Comparison of ENCODE assay signal across 1 cellular context in genomic region chr1:149927535-149928387, GRCh38.
TF ChIP-seq lines count a peak whose summit lies in the region.

Gene SF3B4 (minus strand): TSS chr1:149927803. CDS start chr1:149927759, 44 bp downstream.

TF ChIP-seq in WTC11, 78 proteins besides CTCF, POLR2A, EP300 and RAD21 (continued from another document):
- no peak for TF ChIP-seq AR (CRISPR knock-in tag; IDR thresholded peaks at IDR 0.05)
- TF ChIP-seq ZNF416 (CRISPR knock-in tag; IDR thresholded peaks at IDR 0.05), result no peak
- TF ChIP-seq ZNF263 (CRISPR knock-in tag; IDR thresholded peaks at IDR 0.05; ENCODE audit: low read depth), result no peak
- TF ChIP-seq STAT6 (CRISPR knock-in tag; conservative IDR thresholded peaks at IDR 0.05; ENCODE audit: low read depth), result no peak
- no peak for TF ChIP-seq KAT7 (CRISPR knock-in tag; IDR thresholded peaks at IDR 0.05; ENCODE audit: borderline replicate concordance)
- TF ChIP-seq SMAD4 (CRISPR knock-in tag; IDR thresholded peaks at IDR 0.05), result no peak
- TF ChIP-seq ZMAT4 (CRISPR knock-in tag; IDR thresholded peaks at IDR 0.05), result no peak
- no peak for TF ChIP-seq ZNF425 (CRISPR knock-in tag; conservative IDR thresholded peaks at IDR 0.05)
- TF ChIP-seq NFE2L1 (CRISPR knock-in tag; IDR thresholded peaks at IDR 0.05), result peak; percentile 61; the same call in 1 of the 2 replicates
- no peak for TF ChIP-seq ELF4 (CRISPR knock-in tag; IDR thresholded peaks at IDR 0.05; ENCODE audit: low read depth)
- no peak for TF ChIP-seq TEAD4 (CRISPR knock-in tag; IDR thresholded peaks at IDR 0.05)
- no peak for TF ChIP-seq USF1 (CRISPR knock-in tag; IDR thresholded peaks at IDR 0.05)
- TF ChIP-seq FOXP4 (CRISPR knock-in tag; IDR thresholded peaks at IDR 0.05), result peak; percentile 50; the same call in 1 of the 2 replicates
- peak; percentile 79; the same call in 1 of the 2 replicates for TF ChIP-seq HMGXB4 (CRISPR knock-in tag; IDR thresholded peaks at IDR 0.05)
- TF ChIP-seq PREB (CRISPR knock-in tag; IDR thresholded peaks at IDR 0.05; ENCODE audit: borderline replicate concordance), result no peak
- peak; percentile 75 for TF ChIP-seq CREM (CRISPR knock-in tag; IDR thresholded peaks at IDR 0.05)
- no peak for TF ChIP-seq TCF7 (CRISPR knock-in tag; IDR thresholded peaks at IDR 0.05; ENCODE audit: low read depth)
- TF ChIP-seq ETV6 (CRISPR knock-in tag; IDR thresholded peaks at IDR 0.05), result peak; percentile 51; the same call in 1 of the 2 replicates
- TF ChIP-seq ATF2 (CRISPR knock-in tag; IDR thresholded peaks at IDR 0.05; ENCODE audit: borderline replicate concordance, low read depth), result no peak
- no peak for TF ChIP-seq FOXJ3 (CRISPR knock-in tag; IDR thresholded peaks at IDR 0.05; ENCODE audit: borderline replicate concordance)
- TF ChIP-seq NR3C1 (CRISPR knock-in tag; conservative IDR thresholded peaks at IDR 0.05; ENCODE audit: low read depth), result 0 out of 2 replicates have a peak, but pooled peaks have one; percentile 60
- no peak for TF ChIP-seq FOXP1 (CRISPR knock-in tag; IDR thresholded peaks at IDR 0.05; ENCODE audit: borderline replicate concordance)
- no peak for TF ChIP-seq CREB1 (CRISPR knock-in tag; IDR thresholded peaks at IDR 0.05)
- no peak for TF ChIP-seq ESRRA (CRISPR knock-in tag; IDR thresholded peaks at IDR 0.05; ENCODE audit: borderline replicate concordance)
- TF ChIP-seq TP53 (CRISPR knock-in tag; IDR thresholded peaks at IDR 0.05), result peak; percentile 83; the same call in 1 of the 2 replicates
- TF ChIP-seq JAZF1 (CRISPR knock-in tag; IDR thresholded peaks at IDR 0.05), result no peak
- no peak for TF ChIP-seq ATF3 (CRISPR knock-in tag; conservative IDR thresholded peaks at IDR 0.05)
- TF ChIP-seq SOX15 (CRISPR knock-in tag; IDR thresholded peaks at IDR 0.05), result no peak
- no peak for TF ChIP-seq PRRX2 (CRISPR knock-in tag; IDR thresholded peaks at IDR 0.05)
- TF ChIP-seq NFATC4 (CRISPR knock-in tag; IDR thresholded peaks at IDR 0.05), result no peak
- TF ChIP-seq RORB (CRISPR knock-in tag; IDR thresholded peaks at IDR 0.05), result no peak
- no peak for TF ChIP-seq RELA (CRISPR knock-in tag; IDR thresholded peaks at IDR 0.05; ENCODE audit: borderline replicate concordance)
- TF ChIP-seq MAX (CRISPR knock-in tag; IDR thresholded peaks at IDR 0.05), result peak; percentile 43; the same call in 1 of the 2 replicates
- TF ChIP-seq CBFB (CRISPR knock-in tag; IDR thresholded peaks at IDR 0.05; ENCODE audit: low read depth), result no peak
- no peak for TF ChIP-seq ZSCAN18 (CRISPR knock-in tag; IDR thresholded peaks at IDR 0.05)
- TF ChIP-seq OVOL2 (CRISPR knock-in tag; IDR thresholded peaks at IDR 0.05; ENCODE audit: borderline replicate concordance), result no peak
- TF ChIP-seq EMX1 (CRISPR knock-in tag; IDR thresholded peaks at IDR 0.05), result no peak
